1 cellular context compared by ENCODE assay signal in the genomic region with DNA sequence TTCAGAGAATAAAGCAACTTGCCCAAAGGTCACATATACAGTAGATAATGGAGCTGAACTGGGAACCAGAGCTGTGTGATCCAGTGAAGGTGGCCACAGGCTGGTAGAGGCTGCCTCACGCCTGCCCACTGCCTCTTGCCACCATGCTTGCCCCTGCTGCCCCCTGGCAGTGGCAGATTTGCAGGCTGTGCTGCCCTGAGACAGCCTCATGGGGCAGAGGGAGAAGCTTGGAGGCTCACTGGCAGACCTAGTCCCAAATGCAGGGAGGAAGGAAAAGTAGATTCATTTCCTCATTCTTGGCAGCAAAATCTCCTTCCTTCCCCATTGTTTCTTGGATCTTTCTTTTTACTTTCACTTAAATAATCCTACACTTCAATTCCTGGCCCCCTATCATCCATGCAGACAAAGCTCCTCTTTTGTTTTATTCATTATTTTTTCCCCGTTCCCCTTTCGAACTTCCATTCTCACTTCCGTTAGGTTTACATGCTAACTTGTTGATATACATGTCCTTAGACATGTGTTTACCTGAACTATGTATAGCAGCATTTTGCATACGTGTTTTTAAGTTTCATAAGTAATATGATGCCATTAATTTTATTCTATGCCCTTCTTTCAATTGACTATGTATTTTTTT.
TF ChIP-seq lines count a peak whose summit lies in the region.

No MANE protein-coding gene starts in this region.

TF ChIP-seq in GM23338, 12 proteins besides CTCF, POLR2A, EP300 and RAD21 (continued from another document):
- TF ChIP-seq, protein P1, sequence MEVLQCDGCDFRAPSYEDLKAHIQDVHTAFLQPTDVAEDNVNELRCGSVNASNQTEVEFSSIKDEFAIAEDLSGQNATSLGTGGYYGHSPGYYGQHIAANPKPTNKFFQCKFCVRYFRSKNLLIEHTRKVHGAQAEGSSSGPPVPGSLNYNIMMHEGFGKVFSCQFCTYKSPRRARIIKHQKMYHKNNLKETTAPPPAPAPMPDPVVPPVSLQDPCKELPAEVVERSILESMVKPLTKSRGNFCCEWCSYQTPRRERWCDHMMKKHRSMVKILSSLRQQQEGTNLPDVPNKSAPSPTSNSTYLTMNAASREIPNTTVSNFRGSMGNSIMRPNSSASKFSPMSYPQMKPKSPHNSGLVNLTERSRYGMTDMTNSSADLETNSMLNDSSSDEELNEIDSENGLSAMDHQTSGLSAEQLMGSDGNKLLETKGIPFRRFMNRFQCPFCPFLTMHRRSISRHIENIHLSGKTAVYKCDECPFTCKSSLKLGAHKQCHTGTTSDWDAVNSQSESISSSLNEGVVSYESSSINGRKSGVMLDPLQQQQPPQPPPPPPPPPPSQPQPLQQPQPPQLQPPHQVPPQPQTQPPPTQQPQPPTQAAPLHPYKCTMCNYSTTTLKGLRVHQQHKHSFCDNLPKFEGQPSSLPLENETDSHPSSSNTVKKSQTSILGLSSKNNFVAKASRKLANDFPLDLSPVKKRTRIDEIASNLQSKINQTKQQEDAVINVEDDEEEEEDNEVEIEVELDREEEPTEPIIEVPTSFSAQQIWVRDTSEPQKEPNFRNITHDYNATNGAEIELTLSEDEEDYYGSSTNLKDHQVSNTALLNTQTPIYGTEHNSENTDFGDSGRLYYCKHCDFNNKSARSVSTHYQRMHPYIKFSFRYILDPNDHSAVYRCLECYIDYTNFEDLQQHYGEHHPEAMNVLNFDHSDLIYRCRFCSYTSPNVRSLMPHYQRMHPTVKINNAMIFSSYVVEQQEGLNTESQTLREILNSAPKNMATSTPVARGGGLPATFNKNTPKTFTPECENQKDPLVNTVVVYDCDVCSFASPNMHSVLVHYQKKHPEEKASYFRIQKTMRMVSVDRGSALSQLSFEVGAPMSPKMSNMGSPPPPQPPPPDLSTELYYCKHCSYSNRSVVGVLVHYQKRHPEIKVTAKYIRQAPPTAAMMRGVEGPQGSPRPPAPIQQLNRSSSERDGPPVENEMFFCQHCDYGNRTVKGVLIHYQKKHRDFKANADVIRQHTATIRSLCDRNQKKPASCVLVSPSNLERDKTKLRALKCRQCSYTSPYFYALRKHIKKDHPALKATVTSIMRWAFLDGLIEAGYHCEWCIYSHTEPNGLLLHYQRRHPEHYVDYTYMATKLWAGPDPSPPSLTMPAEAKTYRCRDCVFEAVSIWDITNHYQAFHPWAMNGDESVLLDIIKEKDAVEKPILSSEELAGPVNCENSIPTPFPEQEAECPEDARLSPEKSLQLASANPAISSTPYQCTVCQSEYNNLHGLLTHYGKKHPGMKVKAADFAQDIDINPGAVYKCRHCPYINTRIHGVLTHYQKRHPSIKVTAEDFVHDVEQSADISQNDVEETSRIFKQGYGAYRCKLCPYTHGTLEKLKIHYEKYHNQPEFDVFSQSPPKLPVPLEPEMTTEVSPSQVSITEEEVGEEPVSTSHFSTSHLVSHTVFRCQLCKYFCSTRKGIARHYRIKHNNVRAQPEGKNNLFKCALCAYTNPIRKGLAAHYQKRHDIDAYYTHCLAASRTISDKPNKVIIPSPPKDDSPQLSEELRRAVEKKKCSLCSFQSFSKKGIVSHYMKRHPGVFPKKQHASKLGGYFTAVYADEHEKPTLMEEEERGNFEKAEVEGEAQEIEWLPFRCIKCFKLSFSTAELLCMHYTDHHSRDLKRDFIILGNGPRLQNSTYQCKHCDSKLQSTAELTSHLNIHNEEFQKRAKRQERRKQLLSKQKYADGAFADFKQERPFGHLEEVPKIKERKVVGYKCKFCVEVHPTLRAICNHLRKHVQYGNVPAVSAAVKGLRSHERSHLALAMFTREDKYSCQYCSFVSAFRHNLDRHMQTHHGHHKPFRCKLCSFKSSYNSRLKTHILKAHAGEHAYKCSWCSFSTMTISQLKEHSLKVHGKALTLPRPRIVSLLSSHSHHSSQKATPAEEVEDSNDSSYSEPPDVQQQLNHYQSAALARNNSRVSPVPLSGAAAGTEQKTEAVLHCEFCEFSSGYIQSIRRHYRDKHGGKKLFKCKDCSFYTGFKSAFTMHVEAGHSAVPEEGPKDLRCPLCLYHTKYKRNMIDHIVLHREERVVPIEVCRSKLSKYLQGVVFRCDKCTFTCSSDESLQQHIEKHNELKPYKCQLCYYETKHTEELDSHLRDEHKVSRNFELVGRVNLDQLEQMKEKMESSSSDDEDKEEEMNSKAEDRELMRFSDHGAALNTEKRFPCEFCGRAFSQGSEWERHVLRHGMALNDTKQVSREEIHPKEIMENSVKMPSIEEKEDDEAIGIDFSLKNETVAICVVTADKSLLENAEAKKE (CRISPR knock-in tag; IDR thresholded peaks at IDR 0.05), result no peak
